ENCODE assay signal across 8 cellular contexts in the genomic region with DNA sequence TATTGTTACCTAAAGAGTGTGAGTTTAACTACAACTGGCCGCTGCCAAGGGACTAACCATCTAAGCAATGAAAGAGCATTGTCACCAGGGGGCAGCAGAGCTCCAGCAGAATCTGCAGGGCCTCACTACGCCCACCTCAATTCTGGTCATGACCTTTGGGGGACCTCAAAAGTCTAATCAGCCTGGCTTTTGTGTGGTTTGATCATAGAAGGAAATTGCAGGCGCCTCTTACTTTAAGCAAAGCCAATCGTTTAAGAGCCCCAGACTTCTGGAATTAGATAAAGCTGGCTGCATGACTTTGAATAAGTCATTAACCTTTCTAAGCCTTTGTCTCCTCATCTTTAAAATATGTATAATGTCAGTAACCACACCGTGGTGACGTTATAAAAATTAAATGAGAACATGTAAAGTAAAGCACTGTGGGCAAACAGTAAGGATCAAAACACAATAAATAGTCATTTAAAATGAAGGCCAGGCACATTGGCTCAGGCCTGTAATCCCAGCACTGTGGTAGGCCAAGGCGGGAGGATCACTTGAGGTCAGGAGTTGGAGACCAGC. TPM values are rescaled to one million over a fixed set of nuclear protein-coding genes. Genes with fewer than 3 reads are reported as not detected.
DNase-seq lines count a peak whose midpoint lies in the region; TF ChIP-seq lines count a peak whose summit lies in the region.

No MANE protein-coding gene starts in this region.

- no peaks in the 10 kb centered on the region for H3K36me3 ChIP-seq in adrenal gland (replicated peaks in 1 of 2)
- H3K36me3 ChIP-seq in stomach = no peaks in the 10 kb centered on the region

- H3K9me3 ChIP-seq in adrenal gland (replicated peaks in 1 of 3) (no peaks in the 10 kb centered on the region), stomach (peaks cover 0 to 9% (median 3%) of the 10 kb centered on the region in 4 donors)

- TF ChIP-seq POLR2A in adrenal gland (IDR thresholded peaks at IDR 0.05) = no peak
- TF ChIP-seq POLR2A in stomach (IDR thresholded peaks at IDR 0.05) = no peak

- no peak for TF ChIP-seq EP300 in stomach (IDR thresholded peaks at IDR 0.05)

- 28 to 37% (median 36%) methylated on average over 6 to 7 of the region's 7 CpGs for WGBS in adrenal gland, 4 donors
- WGBS in stomach, 5 donors = 34 to 43% (median 38%) methylated on average over 7 of the region's 7 CpGs

- H3K27me3 ChIP-seq in adrenal gland = no peaks in the 10 kb centered on the region
- H3K27me3 ChIP-seq in stomach = peaks cover 0 to 22% (median 0%) of the 10 kb centered on the region in 3 donors

- no peak overlapping the region for H3K4me3 ChIP-seq in adrenal gland
- no peak overlapping the region for H3K4me3 ChIP-seq in stomach

- H3K27ac ChIP-seq in adrenal gland (no peak overlapping the region), stomach (no peak overlapping the region)

- TF ChIP-seq CTCF in adrenal gland (IDR thresholded peaks at IDR 0.05) = peak; percentile 68 to 84 (median 79)
- peak in 2 of 7 experiments; percentile 24 to 34 for TF ChIP-seq CTCF in stomach (IDR thresholded peaks at IDR 0.05)

- peak; percentile 52 for DNase-seq in COLO829 (ENCODE audit: low spot score)
- peak; percentile 34 for DNase-seq in GM19240 (ENCODE audit: insufficient read length, low spot score)
- peak; percentile 77 for DNase-seq in NCI-H82 (lab: John Stamatoyannopoulos, UW)
- peak; percentile 54 to 76 (median 64) for DNase-seq in adrenal gland
- peak; percentile 70 for DNase-seq in left kidney (ENCODE audit: low read depth, low spot score)
- peak; percentile 31 for DNase-seq in stomach
- DNase-seq in NCI-H1694 treated with DMSO at 0.1 percent for 48 hours (lab: John Stamatoyannopoulos, UW) = no peak
- DNase-seq in NCI-H1694 (lab: John Stamatoyannopoulos, UW) = no peak

- intact Hi-C loops in adrenal gland (cut with DNase I) = loop anchor here (5.0 to 10.0 kb wide), 3 partner anchors 37 to 1289 kb away; no protein-coding TSS in a partner anchor
- intact Hi-C loops in stomach (cut with DNase I; ENCODE audit: low total_unique reads) = no loop called here

- H3K4me1 ChIP-seq in adrenal gland (replicated peaks in 1 of 2) (no peaks in the 10 kb centered on the region), stomach (no peaks in the 10 kb centered on the region)

RNA-seq across cellular contexts. Expression of gene TBX3, which starts 58.6 kb away (rescaled TPM):
- total RNA-seq in adrenal gland = 100 to 1,000 TPM; 273 to 602 (median 396) TPM
- 100 to 1,000 TPM; 172 to 216 (median 181) TPM for polyA plus RNA-seq in adrenal gland
- 10 to 100 TPM in 2 of 5 donors, 1 to 10 TPM in 2, not detected in 1; 5.7 to 12.7 (median 10.3) TPM for total RNA-seq in stomach
- polyA plus RNA-seq in stomach = 1 to 10 TPM; 2.5 to 4.9 (median 3.5) TPM

Comparison
In these comparisons a context has a peak if more than half of its experiments do, and no peak if none do; other contexts are left out.
1. DNase-seq: peak in COLO829 (single experiment), GM19240 (single experiment), NCI-H82 (single experiment), adrenal gland (7 of 7), left kidney (single experiment) and stomach (single experiment); none in NCI-H1694 treated with DMSO at 0.1 percent for 48 hours (single experiment) and NCI-H1694 (single experiment).
2. RNA of gene TBX3, which starts 58.6 kb away (total RNA-seq): 273 to 602 TPM in adrenal gland; 5.7 to 12.7 TPM in stomach; every median in the first group is over 10 times any median in the second.